In the genomic region with DNA sequence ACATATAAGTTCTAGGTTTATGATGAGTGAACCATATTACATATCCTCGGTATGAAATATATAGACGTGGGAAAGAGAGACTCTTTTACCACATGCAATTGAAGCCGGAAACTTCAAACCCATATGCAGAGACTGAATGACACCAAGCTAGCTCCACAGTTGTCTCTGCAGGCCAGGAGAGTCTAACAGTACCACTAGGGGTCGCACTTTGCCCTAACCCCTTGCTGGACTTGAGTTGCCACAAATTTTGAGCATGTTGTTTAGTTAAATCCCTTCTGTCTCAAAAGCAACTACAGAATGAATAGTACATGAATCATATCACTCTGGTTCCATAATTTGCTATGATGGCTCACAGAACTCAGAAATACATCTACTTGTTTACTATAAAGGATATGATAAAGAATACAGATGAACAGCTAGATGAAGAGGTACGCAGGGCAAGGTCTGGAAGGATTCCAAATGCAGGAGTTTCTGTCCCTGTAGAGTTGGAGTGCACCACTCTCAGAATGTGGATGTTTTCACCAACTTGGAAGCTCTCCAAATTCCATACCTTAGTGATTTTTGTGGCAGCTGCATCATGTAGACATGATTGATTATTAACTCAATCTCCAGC, we compare ENCODE assay signal across 8 cellular contexts.
DNase-seq lines count a peak whose midpoint lies in the region; ATAC-seq and TF ChIP-seq lines count a peak whose summit lies in the region.

No MANE protein-coding gene starts in this region.

- H3K36me3 Mint-ChIP-seq in CD4-positive, alpha-beta T cell (ENCODE audit: low read depth), result no peaks in the 10 kb centered on the region

- H3K27ac ChIP-seq in CD4-positive, alpha-beta T cell (ENCODE audit: low read depth, low read length), result no peak overlapping the region

- no peak overlapping the region for H3K27ac Mint-ChIP-seq in CD4-positive, alpha-beta T cell

- H3K4me3 Mint-ChIP-seq in CD4-positive, alpha-beta T cell, result no peak overlapping the region

- CTCF ChIA-PET in CD4-positive, alpha-beta T cell (lab: Charles Lee), result interaction anchor here (0.7 kb wide), 1 partner anchor 66 kb away, joined by 4 read pairs; no protein-coding TSS in a partner anchor

- ATAC-seq in CD4-positive, alpha-beta T cell (ENCODE audit: poor library complexity), result peak; percentile 55
- peak; percentile 67 for ATAC-seq in GM18517 (IDR thresholded peaks at IDR 0.05; ENCODE audit: unreplicated experiment)
- peak; percentile 74 for ATAC-seq in HG02973 (IDR thresholded peaks at IDR 0.05; ENCODE audit: unreplicated experiment)

- POLR2A ChIA-PET in CD4-positive, alpha-beta T cell (lab: Charles Lee), result no interaction called here

- H3K9me3 Mint-ChIP-seq in CD4-positive, alpha-beta T cell, result no peaks in the 10 kb centered on the region

- no peaks in the 10 kb centered on the region for H3K9me3 ChIP-seq in CD4-positive, alpha-beta T cell (ENCODE audit: control insufficient read depth, low read length)

- DNase-seq in CD4-positive, alpha-beta T cell, result peak in 9 of 10 experiments; percentile 3 to 38 (median 17)
- DNase-seq in NCI-H69 (lab: John Stamatoyannopoulos, UW) (peak; percentile 58), activated T-cell treated with anti-CD3 and anti-CD28 coated beads for 1 hour (ENCODE audit: low read depth) (peak; percentile 28), germinal center (ENCODE audit: low spot score) (peak; percentile 53), GOT3 (lab: John Stamatoyannopoulos, UW) (no peak)
- peak; percentile 10 to 28 (median 16) for DNase-seq in stimulated activated CD4-positive, alpha-beta T cell treated with anti-CD3 and anti-CD28 coated beads, Interleukin-1b, Interleukin-23, amount 100 ng/mL, for 24 hours (ENCODE audit: low read depth in 4 of 4, low spot score in 1 of 4)

- peaks cover 6% of the 10 kb centered on the region for H3K27me3 Mint-ChIP-seq in CD4-positive, alpha-beta T cell

- no peaks in the 10 kb centered on the region for H3K4me1 Mint-ChIP-seq in CD4-positive, alpha-beta T cell (ENCODE audit: low read depth)

- peak; percentile 71 for TF ChIP-seq CTCF in CD4-positive, alpha-beta T cell (IDR thresholded peaks at IDR 0.05)

- peaks cover 3% of the 10 kb centered on the region for H3K27me3 ChIP-seq in CD4-positive, alpha-beta T cell (ENCODE audit: control insufficient read depth, insufficient read depth, low read length)

- intact Hi-C loops in CD4-positive, alpha-beta T cell (cut with DNase I, micrococcal nuclease), result loop anchor here (2.0 kb wide), 2 partner anchors 65 to 599 kb away; no protein-coding TSS in a partner anchor
